ENCODE assay signal across 8 cellular contexts in the genomic region with DNA sequence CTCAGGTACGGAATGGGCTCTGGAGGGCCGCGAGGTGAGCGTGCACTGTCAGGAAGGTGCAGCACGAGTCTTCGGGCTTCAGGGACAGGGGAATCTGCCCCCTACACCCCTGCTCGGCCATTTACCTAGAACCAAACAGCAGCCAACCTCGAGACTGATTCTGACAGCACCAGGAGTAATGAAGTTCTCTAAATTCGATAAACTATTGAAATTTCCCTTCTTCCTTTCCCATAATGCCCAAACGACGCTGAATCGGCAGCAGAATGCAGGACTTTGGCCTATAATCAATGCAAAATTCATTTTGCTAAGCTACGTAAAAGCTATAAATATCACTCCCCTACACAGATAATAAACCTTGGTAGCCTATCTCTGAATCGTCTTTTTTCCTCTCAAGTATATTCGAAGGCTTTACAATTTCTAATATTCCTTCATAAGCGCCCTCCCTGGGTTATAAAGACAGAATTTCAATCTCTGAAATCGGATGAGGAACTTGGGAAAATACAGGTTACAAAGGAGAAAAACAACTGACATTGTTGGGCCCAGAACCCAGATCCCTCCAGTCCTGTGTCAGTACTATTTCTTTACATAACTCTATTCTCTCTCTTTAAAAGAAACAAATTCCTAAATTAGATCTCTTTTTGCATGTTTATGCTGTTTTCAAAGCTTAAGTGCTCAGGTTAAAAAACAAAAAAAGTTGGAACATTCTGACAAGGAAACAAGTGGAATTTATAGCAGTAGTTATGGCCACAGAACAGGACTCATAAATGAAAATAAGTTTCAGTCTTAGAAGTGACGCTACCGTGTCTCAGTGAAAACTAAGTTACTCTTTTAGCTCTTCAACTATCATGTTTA.
A peak's percentile ranks its signal among the peaks of the same experiment; 100 is the strongest.
DNase-seq lines count a peak whose midpoint lies in the region; ATAC-seq, FAIRE-seq and TF ChIP-seq lines count a peak whose summit lies in the region.

No MANE protein-coding gene starts in this region.

- DNase-seq in activated B cell treated with CpG ODN at 0.5 μM for 24 hours = no peak
- no peak for DNase-seq in right atrium auricular region (ENCODE audit: low spot score)
- no peak for DNase-seq in effector CD8-positive, alpha-beta T cell (lab: John Stamatoyannopoulos, UW)
- no peak for DNase-seq in GM12891 (ENCODE audit: insufficient read length, low spot score)

- peak overlapping the region; percentile 97 for H3K4me3 Mint-ChIP-seq in activated B cell treated with CpG ODN at 0.5 μM for 24 hours

- POLR2A ChIA-PET in activated B cell treated with CpG ODN at 0.5 μM for 24 hours (lab: Charles Lee) = interaction anchor here (0.7 to 3.8 kb wide), 6 partner anchors 9 to 749 kb away, joined by 3 to 21 read pairs (median 4); partner anchors contain the start of genes CEP57L1, SESN1 and SNX3

- ATAC-seq in HG02798 (IDR thresholded peaks at IDR 0.05; ENCODE audit: poor library complexity, unreplicated experiment) (peak; percentile 21), activated B cell treated with CpG ODN at 0.5 μM for 24 hours (ENCODE audit: low read depth) (peak; percentile 37), GM21529 (IDR thresholded peaks at IDR 0.05; ENCODE audit: unreplicated experiment) (no peak)

- FAIRE-seq in GM12891 (lab: Jason Lieb, UNC) = no peak

- intact Hi-C loops in activated B cell treated with CpG ODN at 0.5 μM for 24 hours (cut with micrococcal nuclease) = loop anchor here (1.0 to 10.0 kb wide), 9 partner anchors 62 to 1055 kb away; partner anchors contain the start of genes AK9, ARMC2, CD164 and FIG4

- H3K27me3 ChIP-seq in DOHH2 (ENCODE audit: control insufficient read depth, low read length) = no peaks in the 10 kb centered on the region
- no peaks in the 10 kb centered on the region for H3K27me3 ChIP-seq in right atrium auricular region
- no peaks in the 10 kb centered on the region for H3K27me3 ChIP-seq in skeletal muscle tissue (ENCODE audit: control insufficient read depth in 3 of 3, insufficient read depth in 3 of 3, low read length in 3 of 3)

- H3K79me2 ChIP-seq in DOHH2 (ENCODE audit: control insufficient read depth, low read length) = no peaks in the 10 kb centered on the region; the same call in 1 of the 2 replicates

- no peaks in the 10 kb centered on the region for H3K27me3 Mint-ChIP-seq in activated B cell treated with CpG ODN at 0.5 μM for 24 hours

- H3K27ac Mint-ChIP-seq in activated B cell treated with CpG ODN at 0.5 μM for 24 hours = peak overlapping the region; percentile 95

- H3K4me1 ChIP-seq in DOHH2 (ENCODE audit: control insufficient read depth, low read length) = peaks cover 55% of the 10 kb centered on the region
- peaks cover 0 to 54% of the 10 kb centered on the region in 2 donors for H3K4me1 ChIP-seq in right atrium auricular region
- peaks cover 10 to 29% (median 15%) of the 10 kb centered on the region in 3 donors for H3K4me1 ChIP-seq in skeletal muscle tissue (ENCODE audit: control insufficient read depth in 3 of 3, insufficient read depth in 3 of 3, low read length in 3 of 3)

- H3K4me2 ChIP-seq in DOHH2 (ENCODE audit: low read length) = peak overlapping the region; percentile 89

- H4K20me1 ChIP-seq in DOHH2 (ENCODE audit: control insufficient read depth, insufficient read depth, low read depth, low read length) = no peaks in the 10 kb centered on the region

- H3K36me3 ChIP-seq in DOHH2 (ENCODE audit: control insufficient read depth, low read length) (no peaks in the 10 kb centered on the region), right atrium auricular region (no peaks in the 10 kb centered on the region), skeletal muscle tissue (ENCODE audit: control insufficient read depth in 3 of 3, insufficient read depth in 3 of 3, low read length in 3 of 3) (no peaks in the 10 kb centered on the region)

- H3K4me3 ChIP-seq in DOHH2 (ENCODE audit: low read length) = peak overlapping the region; percentile 86
- peak overlapping the region; percentile 89 to 90 for H3K4me3 ChIP-seq in right atrium auricular region
- H3K4me3 ChIP-seq in skeletal muscle tissue (ENCODE audit: low read length in 3 of 3) = peak overlapping the region; percentile 84 to 96 (median 93)

- H3K9me2 ChIP-seq in DOHH2 (replicated peaks; ENCODE audit: control insufficient read depth, low read length) = no peaks in the 10 kb centered on the region

- CTCF ChIA-PET in activated B cell treated with CpG ODN at 0.5 μM for 24 hours (lab: Charles Lee) = interaction anchor here (1.3 kb wide), 1 partner anchor 49 kb away, joined by 4 read pairs; no protein-coding TSS in a partner anchor

- H3K4me1 Mint-ChIP-seq in activated B cell treated with CpG ODN at 0.5 μM for 24 hours = peaks cover 69% of the 10 kb centered on the region

- H3K9me3 ChIP-seq in DOHH2 (ENCODE audit: control insufficient read depth, insufficient read depth, low read length) = no peaks in the 10 kb centered on the region
- no peaks in the 10 kb centered on the region for H3K9me3 ChIP-seq in right atrium auricular region
- H3K9me3 ChIP-seq in skeletal muscle tissue (ENCODE audit: control insufficient read depth in 3 of 3, low read length in 3 of 3) = no peaks in the 10 kb centered on the region

- H3K9ac ChIP-seq in skeletal muscle tissue (ENCODE audit: low read depth in 1 of 3, low read length in 3 of 3) = peak overlapping the region; percentile 96 to 99 (median 97)

- peaks cover 12% of the 10 kb centered on the region for H3F3A ChIP-seq in DOHH2 (ENCODE audit: control insufficient read depth, insufficient read depth)

- TF ChIP-seq CTCF in DOHH2 (IDR thresholded peaks at IDR 0.05; ENCODE audit: low read depth, low read length, poor library complexity, severe bottlenecking) = no peak
- no peak for TF ChIP-seq CTCF in activated B cell treated with CpG ODN at 0.5 μM for 24 hours (IDR thresholded peaks at IDR 0.05)
- TF ChIP-seq CTCF in right atrium auricular region (IDR thresholded peaks at IDR 0.05) = no peak

- no peak for TF ChIP-seq POLR2A in GM12891 (IDR thresholded peaks at IDR 0.05; ENCODE audit: low read depth, low read length)

- H3K27ac ChIP-seq in DOHH2 (ENCODE audit: low read depth, low read length) (no peak overlapping the region), right atrium auricular region (peak overlapping the region; percentile 97), skeletal muscle tissue (ENCODE audit: low read depth, low read length) (peak overlapping the region; percentile 99)

- peaks cover 5% of the 10 kb centered on the region for H3K36me3 Mint-ChIP-seq in activated B cell treated with CpG ODN at 0.5 μM for 24 hours (ENCODE audit: low read depth)

- H3K9me3 Mint-ChIP-seq in activated B cell treated with CpG ODN at 0.5 μM for 24 hours = no peaks in the 10 kb centered on the region

TF ChIP-seq in GM12891, 5 proteins besides CTCF, POLR2A, EP300 and RAD21:
- TF ChIP-seq POLR2AphosphoS5 (IDR thresholded peaks at IDR 0.05; ENCODE audit: low read depth, low read length) (no peak), TAF1 (IDR thresholded peaks at IDR 0.05; ENCODE audit: low read depth, low read length) (no peak), POU2F2 (IDR thresholded peaks at IDR 0.05; ENCODE audit: low read depth, low read length) (no peak), SPI1 (IDR thresholded peaks at IDR 0.05; ENCODE audit: low read depth, low read length) (no peak), PAX5 (IDR thresholded peaks at IDR 0.05; ENCODE audit: insufficient read depth, low read length, severe bottlenecking) (no peak)
